9 cellular contexts compared by ENCODE assay signal in the genomic region with DNA sequence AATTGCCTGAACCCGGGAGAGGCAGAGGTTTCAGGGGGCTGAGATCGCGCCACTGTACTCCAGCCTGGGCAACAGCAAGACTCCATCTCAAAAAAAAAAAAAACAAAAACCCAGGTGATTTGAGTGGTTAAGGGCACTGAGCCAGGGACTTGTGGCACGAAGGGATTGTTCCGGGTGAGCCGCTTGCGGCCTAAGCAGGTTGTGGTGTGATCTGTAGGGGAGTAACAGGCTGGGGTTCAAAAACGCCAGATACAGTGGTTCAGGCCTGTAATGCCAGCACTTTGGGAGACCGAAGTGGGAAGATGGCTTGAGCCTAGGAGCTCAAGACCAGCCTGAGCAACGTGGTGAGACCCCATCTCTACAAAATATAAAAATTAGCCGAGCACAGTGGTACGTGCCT. TPM values are rescaled to one million over a fixed set of nuclear protein-coding genes. Genes with fewer than 3 reads are reported as not detected.
DNase-seq lines count a peak whose midpoint lies in the region; ATAC-seq, FAIRE-seq and TF ChIP-seq lines count a peak whose summit lies in the region.
"Not testable (repeated sequence)": the region's sequence is repeated elsewhere in the genome, so short reads cannot be mapped to it uniquely, and the experiment has no call there.
"Had no signal": no experiment of that assay in that cellular context is flagged by ENCODE, and none has a peak within 500 bp of the region (broad histone marks: within the 10 kb centered on the region; RNA-seq: fewer than 3 reads in every experiment).

No MANE protein-coding gene starts in this region.

- not testable (repeated sequence) for H3K27me3 ChIP-seq in CD4-positive, alpha-beta memory T cell (ENCODE audit: insufficient read depth, low read length)

- H3K4me3 Mint-ChIP-seq in CD4-positive, alpha-beta memory T cell: peak overlapping the region in 4 of 8 donors; percentile 45 to 64 (median 56)
- not testable (repeated sequence) for H3K4me3 Mint-ChIP-seq in effector memory CD8-positive, alpha-beta T cell; stimulated activated effector memory CD8-positive, alpha-beta T cell treated with anti-CD3 and anti-CD28 coated beads, Interleukin-12 subunit alpha, Interleukin-12 subunit beta, amount 100 ng/mL, for 72 hours

- not testable (repeated sequence) for TF ChIP-seq EP300 in Ishikawa (IDR thresholded peaks at IDR 0.05; ENCODE audit: borderline replicate concordance)

- not testable (repeated sequence) for H3K36me3 ChIP-seq in CD4-positive, alpha-beta memory T cell (ENCODE audit: insufficient read depth, low read length)

- not testable (repeated sequence) for H3K9me3 Mint-ChIP-seq in CD4-positive, alpha-beta memory T cell; effector memory CD8-positive, alpha-beta T cell; stimulated activated effector memory CD8-positive, alpha-beta T cell treated with anti-CD3 and anti-CD28 coated beads, Interleukin-12 subunit alpha, Interleukin-12 subunit beta, amount 100 ng/mL, for 72 hours

- intact Hi-C loops in CD4-positive, alpha-beta memory T cell (cut with micrococcal nuclease): not testable (repeated sequence)

- H3K4me1 Mint-ChIP-seq in CD4-positive, alpha-beta memory T cell; effector memory CD8-positive, alpha-beta T cell (ENCODE audit: low read depth in 2 of 2); stimulated activated effector memory CD8-positive, alpha-beta T cell treated with anti-CD3 and anti-CD28 coated beads, Interleukin-12 subunit alpha, Interleukin-12 subunit beta, amount 100 ng/mL, for 72 hours: not testable (repeated sequence)

- not testable (repeated sequence) for H3K36me3 Mint-ChIP-seq in CD4-positive, alpha-beta memory T cell; effector memory CD8-positive, alpha-beta T cell (ENCODE audit: insufficient read depth); stimulated activated effector memory CD8-positive, alpha-beta T cell treated with anti-CD3 and anti-CD28 coated beads, Interleukin-12 subunit alpha, Interleukin-12 subunit beta, amount 100 ng/mL, for 72 hours

- ATAC-seq in GM21381 (IDR thresholded peaks at IDR 0.05; ENCODE audit: unreplicated experiment): peak; percentile 48
- peak; percentile 77 for ATAC-seq in effector memory CD8-positive, alpha-beta T cell (replicated peaks)
- ATAC-seq in stimulated activated effector memory CD8-positive, alpha-beta T cell treated with anti-CD3 and anti-CD28 coated beads, Interleukin-12 subunit alpha, Interleukin-12 subunit beta, amount 100 ng/mL, for 72 hours: peak; percentile 58

- peak overlapping the region in 2 of 7 donors; percentile 36 to 41 for H3K27ac Mint-ChIP-seq in CD4-positive, alpha-beta memory T cell
- H3K27ac Mint-ChIP-seq in effector memory CD8-positive, alpha-beta T cell; stimulated activated effector memory CD8-positive, alpha-beta T cell treated with anti-CD3 and anti-CD28 coated beads, Interleukin-12 subunit alpha, Interleukin-12 subunit beta, amount 100 ng/mL, for 72 hours: not testable (repeated sequence)

- not testable (repeated sequence) for H3K9me3 ChIP-seq in CD4-positive, alpha-beta memory T cell (ENCODE audit: control insufficient read depth in 1 of 2, low read length in 2 of 2)

- not testable (repeated sequence) for H3K4me3 ChIP-seq in CD4-positive, alpha-beta memory T cell (ENCODE audit: low read length in 2 of 2)

- peak; percentile 91 for FAIRE-seq in RCC 7860 (lab: Jason Lieb, UNC)

- peak in 4 of 5 donors; percentile 20 to 42 (median 32) for DNase-seq in CD4-positive, alpha-beta memory T cell
- DNase-seq in RCC 7860 (ENCODE audit: low spot score); effector memory CD8-positive, alpha-beta T cell; stimulated activated effector memory CD8-positive, alpha-beta T cell treated with anti-CD3 and anti-CD28 coated beads, Interleukin-12 subunit alpha, Interleukin-12 subunit beta, amount 100 ng/mL, for 72 hours (ENCODE audit: low spot score in 2 of 2): not testable (repeated sequence)
- DNase-seq in activated CD4-positive, alpha-beta T cell treated with anti-CD3 and anti-CD28 coated beads, Interleukin-2, amount 50 U/mL, for 1 hour: peak; percentile 12
- peak; percentile 12 for DNase-seq in activated effector memory CD4-positive, alpha-beta T cell treated with Interleukin-2 at 50 U/mL for 16 hours

- POLR2A ChIA-PET in CD4-positive, alpha-beta memory T cell (lab: Charles Lee; ENCODE audit: partially characterized antibody): not testable (repeated sequence)

- H3K27me3 Mint-ChIP-seq in CD4-positive, alpha-beta memory T cell; effector memory CD8-positive, alpha-beta T cell: not testable (repeated sequence)

- CTCF ChIA-PET in CD4-positive, alpha-beta memory T cell (lab: Charles Lee; ENCODE audit: partially characterized antibody): not testable (repeated sequence)

- H3K4me1 ChIP-seq in CD4-positive, alpha-beta memory T cell (ENCODE audit: insufficient read depth, low read length): peaks cover 13% of the 10 kb centered on the region

- not testable (repeated sequence) for TF ChIP-seq RAD21 in Ishikawa (IDR thresholded peaks at IDR 0.05; ENCODE audit: low read depth)

- H3K27ac ChIP-seq in CD4-positive, alpha-beta memory T cell (ENCODE audit: low read depth, low read length): not testable (repeated sequence)

TF ChIP-seq in Ishikawa, 13 proteins besides CTCF, POLR2A, EP300 and RAD21:
- peak; percentile 39; the same call in 1 of the 2 replicates for TF ChIP-seq NFIC (IDR thresholded peaks at IDR 0.05)
TF ChIP-seq in Ishikawa: peak in this region for 1; not testable (repeated sequence) for 12.

RNA-seq across cellular contexts. Expression of a gene that starts 17.7 kb away (rescaled TPM):
- total RNA-seq in CD4-positive, alpha-beta memory T cell: 10 to 100 TPM; 44.6 to 47.6 TPM
- 10 to 100 TPM in 1 of 2 donors, 1 to 10 TPM in 1; 4.7 to 16.2 TPM for polyA plus RNA-seq in CD4-positive, alpha-beta memory T cell

RNA-seq across cellular contexts. Expression of a gene that starts 19.1 kb away (rescaled TPM):
- total RNA-seq in CD4-positive, alpha-beta memory T cell: 1 to 10 TPM; 2.8 to 6.1 TPM
- 1 to 10 TPM; 1.9 to 4.1 TPM for polyA plus RNA-seq in CD4-positive, alpha-beta memory T cell
- total RNA-seq: skeletal muscle tissue had no signal

RNA-seq across cellular contexts. Expression of a gene that starts 34.3 kb away (rescaled TPM):
- total RNA-seq in CD4-positive, alpha-beta memory T cell: not detected
- under 1 TPM in 1 of 2 donors, not detected in 1; 0.31 TPM for polyA plus RNA-seq in CD4-positive, alpha-beta memory T cell
